In the genomic region with DNA sequence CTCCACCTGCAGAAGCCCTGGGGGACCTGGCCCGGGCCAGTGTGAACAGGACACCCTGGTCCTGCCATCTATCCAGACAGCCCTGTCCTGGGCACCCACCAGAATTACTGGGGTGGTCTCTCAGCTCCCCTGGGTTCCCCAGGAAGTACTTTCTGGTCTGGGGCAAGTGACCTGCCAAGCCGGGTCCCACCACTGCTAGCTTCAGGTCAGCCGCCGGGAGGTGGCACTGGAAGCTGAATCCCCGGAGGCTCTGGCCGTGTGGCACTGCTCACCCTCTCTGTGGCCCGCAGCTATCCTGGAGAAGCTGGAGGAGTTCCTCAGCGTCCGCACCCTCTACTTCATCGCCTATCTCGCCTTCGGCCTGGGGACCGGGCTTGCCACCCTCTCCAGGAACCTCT, we compare ENCODE assay signal across 1 cellular context.
TF ChIP-seq lines count a peak whose summit lies in the region.

No MANE protein-coding gene starts in this region.

TF ChIP-seq in HepG2, 621 proteins besides CTCF, POLR2A, EP300 and RAD21 (continued from another document):
- TF ChIP-seq, protein P1, sequence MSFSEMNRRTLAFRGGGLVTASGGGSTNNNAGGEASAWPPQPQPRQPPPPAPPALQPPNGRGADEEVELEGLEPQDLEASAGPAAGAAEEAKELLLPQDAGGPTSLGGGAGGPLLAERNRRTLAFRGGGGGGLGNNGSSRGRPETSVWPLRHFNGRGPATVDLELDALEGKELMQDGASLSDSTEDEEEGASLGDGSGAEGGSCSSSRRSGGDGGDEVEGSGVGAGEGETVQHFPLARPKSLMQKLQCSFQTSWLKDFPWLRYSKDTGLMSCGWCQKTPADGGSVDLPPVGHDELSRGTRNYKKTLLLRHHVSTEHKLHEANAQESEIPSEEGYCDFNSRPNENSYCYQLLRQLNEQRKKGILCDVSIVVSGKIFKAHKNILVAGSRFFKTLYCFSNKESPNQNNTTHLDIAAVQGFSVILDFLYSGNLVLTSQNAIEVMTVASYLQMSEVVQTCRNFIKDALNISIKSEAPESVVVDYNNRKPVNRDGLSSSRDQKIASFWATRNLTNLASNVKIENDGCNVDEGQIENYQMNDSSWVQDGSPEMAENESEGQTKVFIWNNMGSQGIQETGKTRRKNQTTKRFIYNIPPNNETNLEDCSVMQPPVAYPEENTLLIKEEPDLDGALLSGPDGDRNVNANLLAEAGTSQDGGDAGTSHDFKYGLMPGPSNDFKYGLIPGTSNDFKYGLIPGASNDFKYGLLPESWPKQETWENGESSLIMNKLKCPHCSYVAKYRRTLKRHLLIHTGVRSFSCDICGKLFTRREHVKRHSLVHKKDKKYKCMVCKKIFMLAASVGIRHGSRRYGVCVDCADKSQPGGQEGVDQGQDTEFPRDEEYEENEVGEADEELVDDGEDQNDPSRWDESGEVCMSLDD (CRISPR knock-in tag; IDR thresholded peaks at IDR 0.05; ENCODE audit: borderline replicate concordance): no peak
- no peak for TF ChIP-seq MBD4 (IDR thresholded peaks at IDR 0.05; ENCODE audit: borderline replicate concordance, low read length)
- TF ChIP-seq JARID2 (CRISPR knock-in tag; IDR thresholded peaks at IDR 0.05; ENCODE audit: insufficient replicate concordance): no peak
- no peak for TF ChIP-seq ZEB1 (IDR thresholded peaks at IDR 0.05; ENCODE audit: insufficient replicate concordance, low read depth)
- no peak for TF ChIP-seq RFX3 (CRISPR knock-in tag; IDR thresholded peaks at IDR 0.05)
- peak; percentile 35; the same call in 1 of the 2 replicates for TF ChIP-seq ZNF768 (CRISPR knock-in tag; IDR thresholded peaks at IDR 0.05)
- no peak for TF ChIP-seq ZBTB20 (CRISPR knock-in tag; IDR thresholded peaks at IDR 0.05; ENCODE audit: borderline replicate concordance, low read depth)
- TF ChIP-seq STAG1 (CRISPR knock-in tag; IDR thresholded peaks at IDR 0.05): peak; percentile 19; the same call in 1 of the 2 replicates
- TF ChIP-seq DR1 (CRISPR knock-in tag; IDR thresholded peaks at IDR 0.05): no peak
- TF ChIP-seq NCOA2 (CRISPR knock-in tag; IDR thresholded peaks at IDR 0.05): no peak
- TF ChIP-seq HNRNPL (IDR thresholded peaks at IDR 0.05; ENCODE audit: low read depth, low read length): 0 out of 2 replicates have a peak, but pooled peaks have one; percentile 34
- TF ChIP-seq ZNF670 (CRISPR knock-in tag; IDR thresholded peaks at IDR 0.05; ENCODE audit: borderline replicate concordance): no peak
- TF ChIP-seq ZNF20 (CRISPR knock-in tag; IDR thresholded peaks at IDR 0.05): no peak
- TF ChIP-seq ONECUT2 (CRISPR knock-in tag; IDR thresholded peaks at IDR 0.05): no peak
- TF ChIP-seq, protein P2, sequence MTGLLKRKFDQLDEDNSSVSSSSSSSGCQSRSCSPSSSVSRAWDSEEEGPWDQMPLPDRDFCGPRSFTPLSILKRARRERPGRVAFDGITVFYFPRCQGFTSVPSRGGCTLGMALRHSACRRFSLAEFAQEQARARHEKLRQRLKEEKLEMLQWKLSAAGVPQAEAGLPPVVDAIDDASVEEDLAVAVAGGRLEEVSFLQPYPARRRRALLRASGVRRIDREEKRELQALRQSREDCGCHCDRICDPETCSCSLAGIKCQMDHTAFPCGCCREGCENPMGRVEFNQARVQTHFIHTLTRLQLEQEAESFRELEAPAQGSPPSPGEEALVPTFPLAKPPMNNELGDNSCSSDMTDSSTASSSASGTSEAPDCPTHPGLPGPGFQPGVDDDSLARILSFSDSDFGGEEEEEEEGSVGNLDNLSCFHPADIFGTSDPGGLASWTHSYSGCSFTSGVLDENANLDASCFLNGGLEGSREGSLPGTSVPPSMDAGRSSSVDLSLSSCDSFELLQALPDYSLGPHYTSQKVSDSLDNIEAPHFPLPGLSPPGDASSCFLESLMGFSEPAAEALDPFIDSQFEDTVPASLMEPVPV (CRISPR knock-in tag; IDR thresholded peaks at IDR 0.05): no peak
- no peak for TF ChIP-seq KDM5A (IDR thresholded peaks at IDR 0.05; ENCODE audit: borderline replicate concordance, low read length)
- TF ChIP-seq ZNF749 (CRISPR knock-in tag; IDR thresholded peaks at IDR 0.05; ENCODE audit: borderline replicate concordance): no peak
